In the genomic region with DNA sequence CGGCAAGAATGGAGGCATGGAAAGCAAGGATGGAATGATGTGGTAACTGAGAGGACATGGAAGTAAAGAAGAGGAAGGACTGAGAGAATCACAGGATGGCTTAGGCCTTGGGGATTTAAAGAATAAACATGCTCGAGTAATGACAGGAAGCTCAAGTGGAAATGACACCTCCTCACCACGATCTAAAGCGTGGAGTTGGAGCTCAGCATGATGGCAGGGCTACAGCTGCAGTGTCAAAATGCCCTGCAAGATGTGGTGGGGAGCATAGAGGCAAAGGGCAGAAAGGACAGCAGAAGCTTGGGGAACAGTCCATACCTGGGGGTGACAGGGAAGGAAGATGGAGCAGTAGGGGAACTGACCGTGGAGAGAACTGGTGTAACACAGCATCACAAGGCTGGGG, we compare ENCODE assay signal across 23 cellular contexts.
"Had no signal": no experiment of that assay in that cellular context is flagged by ENCODE, and none has a peak within 500 bp of the region (broad histone marks: within the 10 kb centered on the region; RNA-seq: fewer than 3 reads in every experiment).

No MANE protein-coding gene starts in this region.

- H2AFZ ChIP-seq: PC-9 had no signal

- H3K9me3 Mint-ChIP-seq: activated CD4-positive, alpha-beta memory T cell treated with anti-CD3 and anti-CD28 coated beads for 36 hours; activated CD4-positive, alpha-beta T cell treated with anti-CD3 and anti-CD28 coated beads, Interleukin-2, amount 10 ng/mL, durations not matched to agents 7 days and 5 days; activated naive CD8-positive, alpha-beta T cell treated with anti-CD3 and anti-CD28 coated beads, Interleukin-2, amount 10 ng/mL, durations not matched to agents 7 days and 5 days; central memory CD8-positive, alpha-beta T cell; T-helper 1 cell treated with Interleukin-12 subunit alpha and Interleukin-12 subunit beta and Interleukin-4 antibody, amounts not matched to agents 30 μg/mL and 1 μg/mL, for 36 hours had no signal

- H3K36me3 Mint-ChIP-seq: activated CD4-positive, alpha-beta memory T cell treated with anti-CD3 and anti-CD28 coated beads for 36 hours had no signal

- DNase-seq: activated CD4-positive, alpha-beta memory T cell treated with anti-CD3 and anti-CD28 coated beads for 36 hours; activated CD4-positive, alpha-beta T cell treated with anti-CD3 and anti-CD28 coated beads, Interleukin-2, amount 10 ng/mL, durations not matched to agents 7 days and 5 days; activated CD4-positive, CD25-positive, alpha-beta regulatory T cell; activated CD8-positive, alpha-beta memory T cell treated with anti-CD3 and anti-CD28 coated beads, Interleukin-2, amount 50 U/mL, for 48 hours; activated naive CD4-positive, alpha-beta T cell treated with anti-CD3 and anti-CD28 coated beads, Interleukin-2, amount 50 U/mL, for 16 hours; activated naive CD8-positive, alpha-beta T cell treated with anti-CD3 and anti-CD28 coated beads, Interleukin-2, amount 10 ng/mL, durations not matched to agents 7 days and 5 days; activated T-cell treated with anti-CD3 and anti-CD28 coated beads, Interleukin-2, amount 50 U/mL, for 1 hour; body of pancreas; Karpas-422; NCI-H1092; NCI-H1417; NCI-H1930; NCI-H2107; NCI-H2171 treated with DMSO at 0.1 percent for 48 hours; NCI-H226; NCI-H526 treated with DMSO at 0.1 percent for 48 hours; NCI-H82; PC-9; SHP77 treated with DMSO at 0.1 percent for 48 hours had no signal

- H3K36me3 ChIP-seq: ascending aorta had no signal

- H3K27me3 ChIP-seq: ascending aorta, body of pancreas had no signal

- H3K9me3 ChIP-seq: ascending aorta, body of pancreas had no signal

- H3K27ac ChIP-seq: ascending aorta, body of pancreas, PC-9, VCaP had no signal

- H3K4me3 ChIP-seq: ascending aorta, body of pancreas, PC-9 had no signal

- H3K4me2 ChIP-seq: PC-9 had no signal

- H3K4me1 ChIP-seq: ascending aorta, body of pancreas had no signal

- H3K4me3 Mint-ChIP-seq: activated CD4-positive, alpha-beta memory T cell treated with anti-CD3 and anti-CD28 coated beads for 36 hours; activated CD4-positive, alpha-beta T cell treated with anti-CD3 and anti-CD28 coated beads, Interleukin-2, amount 10 ng/mL, durations not matched to agents 7 days and 5 days; activated naive CD8-positive, alpha-beta T cell treated with anti-CD3 and anti-CD28 coated beads, Interleukin-2, amount 10 ng/mL, durations not matched to agents 7 days and 5 days; central memory CD8-positive, alpha-beta T cell; T-helper 1 cell treated with Interleukin-12 subunit alpha and Interleukin-12 subunit beta and Interleukin-4 antibody, amounts not matched to agents 30 μg/mL and 1 μg/mL, for 36 hours had no signal

- H3K27me3 Mint-ChIP-seq: activated CD4-positive, alpha-beta memory T cell treated with anti-CD3 and anti-CD28 coated beads for 36 hours; activated CD4-positive, alpha-beta T cell treated with anti-CD3 and anti-CD28 coated beads, Interleukin-2, amount 10 ng/mL, durations not matched to agents 7 days and 5 days; activated naive CD8-positive, alpha-beta T cell treated with anti-CD3 and anti-CD28 coated beads, Interleukin-2, amount 10 ng/mL, durations not matched to agents 7 days and 5 days; central memory CD8-positive, alpha-beta T cell had no signal

- H3K27ac Mint-ChIP-seq: activated CD4-positive, alpha-beta memory T cell treated with anti-CD3 and anti-CD28 coated beads for 36 hours; activated CD4-positive, alpha-beta T cell treated with anti-CD3 and anti-CD28 coated beads, Interleukin-2, amount 10 ng/mL, durations not matched to agents 7 days and 5 days; activated naive CD8-positive, alpha-beta T cell treated with anti-CD3 and anti-CD28 coated beads, Interleukin-2, amount 10 ng/mL, durations not matched to agents 7 days and 5 days; T-helper 1 cell treated with Interleukin-12 subunit alpha and Interleukin-12 subunit beta and Interleukin-4 antibody, amounts not matched to agents 30 μg/mL and 1 μg/mL, for 36 hours had no signal

- H3K4me1 Mint-ChIP-seq: activated CD4-positive, alpha-beta T cell treated with anti-CD3 and anti-CD28 coated beads, Interleukin-2, amount 10 ng/mL, durations not matched to agents 7 days and 5 days; activated naive CD8-positive, alpha-beta T cell treated with anti-CD3 and anti-CD28 coated beads, Interleukin-2, amount 10 ng/mL, durations not matched to agents 7 days and 5 days had no signal
